16 cellular contexts compared by ENCODE assay signal in genomic region chrX:152959626-152960025, GRCh38. TPM values are rescaled to one million over a fixed set of nuclear protein-coding genes. Genes with fewer than 3 reads are reported as not detected.
"Had no signal": no experiment of that assay in that cellular context is flagged by ENCODE, and none has a peak within 500 bp of the region (broad histone marks: within the 10 kb centered on the region; RNA-seq: fewer than 3 reads in every experiment).

No MANE protein-coding gene starts in this region.

- H3K36me3 ChIP-seq: upper lobe of left lung had no signal

- H3K9me3 Mint-ChIP-seq: activated B cell treated with CpG ODN at 0.5 μM for 24 hours; activated T-cell treated with anti-CD3 and anti-CD28 coated beads, Interleukin-2, amount 50 U/mL, for 4 hours; central memory CD8-positive, alpha-beta T cell; natural killer cell treated with Interleukin-12 subunit alpha and Interleukin-12 subunit beta and Interleukin-15 and Interleukin-18, amount 100 ng/mL, for 72 hours; T-helper 1 cell treated with Interleukin-12 subunit alpha and Interleukin-12 subunit beta and Interleukin-4 antibody, amounts not matched to agents 30 μg/mL and 1 μg/mL, for 36 hours had no signal

- H3K27me3 ChIP-seq: body of pancreas, suprapubic skin, upper lobe of left lung had no signal

- H3K36me3 Mint-ChIP-seq: natural killer cell treated with Interleukin-12 subunit alpha and Interleukin-12 subunit beta and Interleukin-15 and Interleukin-18, amount 100 ng/mL, for 72 hours had no signal

- H3K27ac ChIP-seq: body of pancreas, suprapubic skin had no signal

- H3K4me3 Mint-ChIP-seq: activated B cell treated with CpG ODN at 0.5 μM for 24 hours; activated T-cell treated with anti-CD3 and anti-CD28 coated beads, Interleukin-2, amount 50 U/mL, for 4 hours; natural killer cell treated with Interleukin-12 subunit alpha and Interleukin-12 subunit beta and Interleukin-15 and Interleukin-18, amount 100 ng/mL, for 72 hours; T-helper 1 cell treated with Interleukin-12 subunit alpha and Interleukin-12 subunit beta and Interleukin-4 antibody, amounts not matched to agents 30 μg/mL and 1 μg/mL, for 36 hours had no signal

- DNase-seq: cortex of kidney; effector memory CD4-positive, alpha-beta T cell; left cardiac atrium; right cardiac atrium; upper lobe of left lung had no signal

- H3K4me1 ChIP-seq: suprapubic skin had no signal

- H3K27ac Mint-ChIP-seq: activated B cell treated with CpG ODN at 0.5 μM for 24 hours; T-helper 1 cell treated with Interleukin-12 subunit alpha and Interleukin-12 subunit beta and Interleukin-4 antibody, amounts not matched to agents 30 μg/mL and 1 μg/mL, for 36 hours had no signal

- H3K9me3 ChIP-seq: body of pancreas, suprapubic skin, upper lobe of left lung had no signal

- H3K4me3 ChIP-seq: body of pancreas, lung had no signal

- H3K27me3 Mint-ChIP-seq: activated B cell treated with CpG ODN at 0.5 μM for 24 hours; central memory CD8-positive, alpha-beta T cell; progenitor cell of endocrine pancreas had no signal

RNA-seq across cellular contexts. Expression of gene PNMA5, which starts 34.3 kb away (rescaled TPM):
- total RNA-seq: activated B cell treated with CpG ODN at 0.5 μM for 24 hours; activated T-cell treated with anti-CD3 and anti-CD28 coated beads, Interleukin-2, amount 50 U/mL, for 4 hours; body of pancreas; epithelial cell of proximal tubule; lung; mucosa of gallbladder; natural killer cell treated with Interleukin-12 subunit alpha and Interleukin-12 subunit beta and Interleukin-15 and Interleukin-18, amount 100 ng/mL, for 72 hours; progenitor cell of endocrine pancreas; suprapubic skin; upper lobe of left lung had no signal
